8 cellular contexts compared by ENCODE assay signal in genomic region chr5:170791325-170791954, GRCh38. TPM values are rescaled to one million over a fixed set of nuclear protein-coding genes. Genes with fewer than 3 reads are reported as not detected.
DNase-seq lines count a peak whose midpoint lies in the region; ATAC-seq and TF ChIP-seq lines count a peak whose summit lies in the region.

No MANE protein-coding gene starts in this region.

- H4K20me1 ChIP-seq in neural progenitor cell (ENCODE audit: low read depth) = peaks cover 3% of the 10 kb centered on the region

- ATAC-seq in GM18909 (IDR thresholded peaks at IDR 0.05; ENCODE audit: poor library complexity, unreplicated experiment) (peak; percentile 73), GM21381 (IDR thresholded peaks at IDR 0.05; ENCODE audit: unreplicated experiment) (no peak)

- no peak overlapping the region for H3K4me2 ChIP-seq in neural progenitor cell

- H3K27me3 Mint-ChIP-seq in neural progenitor cell (ENCODE audit: insufficient read depth, low read depth) = peaks cover 2% of the 10 kb centered on the region

- no peak overlapping the region for H3K9ac ChIP-seq in neural progenitor cell

- H3K4me3 Mint-ChIP-seq in neural progenitor cell = no peak overlapping the region

- H3F3A ChIP-seq in neural progenitor cell (ENCODE audit: low read depth) = no peaks in the 10 kb centered on the region

- H3K9me3 Mint-ChIP-seq in neural progenitor cell = no peaks in the 10 kb centered on the region

- DNase-seq in CD1c-positive myeloid dendritic cell (ENCODE audit: extremely low spot score) = peak; percentile 10
- DNase-seq in MG63 = peak; percentile 60
- DNase-seq in SW 1271 (lab: John Stamatoyannopoulos, UW) = peak; percentile 18 to 42
- peak; percentile 36 for DNase-seq in fibroblast of the aortic adventitia (ENCODE audit: low read depth)
- peak; percentile 84 for DNase-seq in neural progenitor cell (ENCODE audit: low spot score)
- no peak for DNase-seq in stimulated activated naive CD4-positive, alpha-beta T cell treated with Interleukin-2 at 50 U/mL for 16 hours (lab: John Stamatoyannopoulos, UW)

- H3K36me3 Mint-ChIP-seq in neural progenitor cell = no peaks in the 10 kb centered on the region

- H3K36me3 ChIP-seq in MG63 (no peaks in the 10 kb centered on the region), neural progenitor cell (no peaks in the 10 kb centered on the region)

- no peaks in the 10 kb centered on the region for H3K79me2 ChIP-seq in neural progenitor cell (ENCODE audit: low read depth)

- H3K27me3 ChIP-seq in MG63 = no peaks in the 10 kb centered on the region
- H3K27me3 ChIP-seq in neural progenitor cell = no peaks in the 10 kb centered on the region

- H3K27ac ChIP-seq in neural progenitor cell = no peak overlapping the region

- no peak overlapping the region for H3K4me3 ChIP-seq in MG63
- H3K4me3 ChIP-seq in fibroblast of the aortic adventitia (ENCODE audit: low read depth, low read length) = no peak overlapping the region
- H3K4me3 ChIP-seq in neural progenitor cell = no peak overlapping the region

- H3K9me3 ChIP-seq in MG63 (no peaks in the 10 kb centered on the region), neural progenitor cell (ENCODE audit: low read depth) (no peaks in the 10 kb centered on the region)

- peak overlapping the region; percentile 70 for H3K27ac Mint-ChIP-seq in neural progenitor cell

- H2AFZ ChIP-seq in neural progenitor cell (replicated peaks) = no peak overlapping the region

- peaks cover 11% of the 10 kb centered on the region for H3K4me1 Mint-ChIP-seq in neural progenitor cell

- TF ChIP-seq CTCF in fibroblast of the aortic adventitia (IDR thresholded peaks at IDR 0.05; ENCODE audit: insufficient read depth, low read length) (no peak), neural progenitor cell (IDR thresholded peaks at IDR 0.05) (peak; percentile 82)

- no peaks in the 10 kb centered on the region for H3K4me1 ChIP-seq in neural progenitor cell

RNA-seq across cellular contexts. Expression of gene GABRP, which starts 7.9 kb away (rescaled TPM):
- not detected in 2 replicates for total RNA-seq in MG63 (2014; rRNA removed; shearing (Covaris generic); ENCODE audit: low replicate concordance)
- total RNA-seq in fibroblast of the aortic adventitia (ENCODE audit: low replicate concordance) (not detected in 2 replicates), neural progenitor cell (ENCODE audit: low replicate concordance) (0.03 TPM in 1 of 2 replicates, not detected in the other)
